ENCODE assay signal across 9 cellular contexts in the genomic region with DNA sequence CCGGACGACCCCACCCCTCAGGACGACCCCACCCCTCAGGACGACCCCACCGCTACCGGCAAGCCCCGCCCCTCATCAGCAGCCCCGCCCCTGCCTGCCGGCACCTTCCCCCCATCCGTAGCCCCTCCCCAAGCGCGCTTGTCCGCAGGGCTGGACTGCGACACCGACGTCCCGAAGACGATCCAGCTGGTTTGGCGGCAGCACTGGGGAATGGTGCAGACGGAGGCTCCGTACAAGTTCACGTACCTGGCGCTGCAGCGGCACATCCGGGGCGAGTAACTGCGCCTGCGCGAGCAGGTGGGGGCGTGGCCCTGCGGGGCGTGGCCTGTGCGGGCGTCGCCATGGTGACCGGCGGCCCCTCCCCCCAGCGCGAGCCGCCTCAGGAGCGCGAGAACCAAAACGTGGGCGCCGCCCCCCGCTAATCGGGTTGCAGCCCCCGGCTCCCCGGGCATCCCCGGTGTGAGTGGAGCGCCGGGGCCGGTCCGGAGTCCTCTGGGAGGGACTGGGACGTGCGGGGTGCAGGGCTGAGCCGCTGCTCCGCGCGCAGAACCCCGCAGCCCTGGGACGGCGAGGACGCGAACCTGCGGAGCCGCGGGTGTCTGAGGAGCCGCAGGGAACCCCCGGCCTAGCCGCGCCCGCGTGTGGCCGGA. TPM values are rescaled to one million over a fixed set of nuclear protein-coding genes. Genes with fewer than 3 reads are reported as not detected.
A peak's percentile ranks its signal among the peaks of the same experiment; 100 is the strongest.
DNase-seq lines count a peak whose midpoint lies in the region; ATAC-seq and TF ChIP-seq lines count a peak whose summit lies in the region.
"Had no signal": no experiment of that assay in that cellular context is flagged by ENCODE, and none has a peak within 500 bp of the region (broad histone marks: within the 10 kb centered on the region; RNA-seq: fewer than 3 reads in every experiment).

No MANE protein-coding gene starts in this region.

- H3K36me3 ChIP-seq in OCI-LY3 (replicated peaks; ENCODE audit: low read depth, low read length): no peaks in the 10 kb centered on the region
- H3K36me3 ChIP-seq in esophagus squamous epithelium: no peaks in the 10 kb centered on the region

- no peak overlapping the region for H3K9ac ChIP-seq in OCI-LY3 (ENCODE audit: low read length)

- TF ChIP-seq CTCF in OCI-LY3 (IDR thresholded peaks at IDR 0.05; ENCODE audit: low read depth, low read length): no peak
- no peak for TF ChIP-seq CTCF in esophagus squamous epithelium (IDR thresholded peaks at IDR 0.05)

- H3K4me1 ChIP-seq in OCI-LY3 (ENCODE audit: low read length): peaks cover 15% of the 10 kb centered on the region
- peaks cover 22 to 58% (median 23%) of the 10 kb centered on the region in 3 donors for H3K4me1 ChIP-seq in esophagus squamous epithelium

- peak overlapping the region; percentile 79 for H3K27ac Mint-ChIP-seq in activated T-cell treated with anti-CD3 and anti-CD28 coated beads, Interleukin-2, amount 50 U/mL, for 24 hours
- H3K27ac Mint-ChIP-seq in natural killer cell treated with Interleukin-12 subunit alpha and Interleukin-12 subunit beta and Interleukin-15 and Interleukin-18, amount 100 ng/mL, for 72 hours: no peak overlapping the region
- H3K27ac Mint-ChIP-seq in stimulated activated naive B cell treated with anti-CD40 and anti-IgM and Interleukin-4, amounts not matched to agents 10 μg/mL and 1 μg/mL and 100 μg/mL, for 72 hours: peak overlapping the region; percentile 89

- peak in 1 of 4 donors; percentile 49 for TF ChIP-seq POLR2A in esophagus squamous epithelium (IDR thresholded peaks at IDR 0.05)

- WGBS in esophagus squamous epithelium, 2 donors: 8% methylated on average over 8 of the region's 75 CpGs; no CpG with 5 or more reads in 1 of the 2 donors

- DNase-seq in NCI-H187 (lab: John Stamatoyannopoulos, UW) (peak; percentile 81 to 83), NCI-H187 treated with DMSO at 0.1 percent for 48 hours (lab: John Stamatoyannopoulos, UW) (no peak), esophagus squamous epithelium (lab: John Stamatoyannopoulos, UW) (no peak)
- DNase-seq in activated T-cell treated with anti-CD3 and anti-CD28 coated beads, Interleukin-2, amount 50 U/mL, for 24 hours: peak; percentile 96
- DNase-seq in natural killer cell treated with Interleukin-12 subunit alpha and Interleukin-12 subunit beta and Interleukin-15 and Interleukin-18, amount 100 ng/mL, for 72 hours (ENCODE audit: low spot score): peak; percentile 90
- DNase-seq in stimulated activated naive B cell treated with anti-CD40 and anti-IgM and Interleukin-4, amounts not matched to agents 10 μg/mL and 1 μg/mL and 100 μg/mL, for 72 hours: peak; percentile 86
- DNase-seq: DND-41 had no signal

- ATAC-seq in HG03342 (IDR thresholded peaks at IDR 0.05; ENCODE audit: unreplicated experiment): peak; percentile 45
- peak; percentile 68 to 83 for ATAC-seq in natural killer cell treated with Interleukin-12 subunit alpha and Interleukin-12 subunit beta and Interleukin-15 and Interleukin-18, amount 100 ng/mL, for 72 hours
- ATAC-seq in stimulated activated naive B cell treated with anti-CD40 and anti-IgM and Interleukin-4, amounts not matched to agents 10 μg/mL and 1 μg/mL and 100 μg/mL, for 72 hours (replicated peaks): peak; percentile 45 to 66

- no peak overlapping the region for H3K4me2 ChIP-seq in OCI-LY3 (ENCODE audit: low read length)

- intact Hi-C loops in esophagus squamous epithelium (cut with DNase I): no loop called here

- H3K9me3 ChIP-seq in OCI-LY3 (ENCODE audit: insufficient read depth, low read length): no peaks in the 10 kb centered on the region
- H3K9me3 ChIP-seq in esophagus squamous epithelium: no peaks in the 10 kb centered on the region

- H3K9me3 Mint-ChIP-seq in activated T-cell treated with anti-CD3 and anti-CD28 coated beads, Interleukin-2, amount 50 U/mL, for 24 hours: no peaks in the 10 kb centered on the region
- no peaks in the 10 kb centered on the region for H3K9me3 Mint-ChIP-seq in natural killer cell treated with Interleukin-12 subunit alpha and Interleukin-12 subunit beta and Interleukin-15 and Interleukin-18, amount 100 ng/mL, for 72 hours
- no peaks in the 10 kb centered on the region for H3K9me3 Mint-ChIP-seq in stimulated activated naive B cell treated with anti-CD40 and anti-IgM and Interleukin-4, amounts not matched to agents 10 μg/mL and 1 μg/mL and 100 μg/mL, for 72 hours

- H4K20me1 ChIP-seq in OCI-LY3 (ENCODE audit: insufficient read depth, low read length): no peaks in the 10 kb centered on the region

- no peak overlapping the region for H2AFZ ChIP-seq in OCI-LY3 (ENCODE audit: low read depth, low read length)

- H3K4me3 Mint-ChIP-seq in activated T-cell treated with anti-CD3 and anti-CD28 coated beads, Interleukin-2, amount 50 U/mL, for 24 hours: peak overlapping the region; percentile 75
- H3K4me3 Mint-ChIP-seq in natural killer cell treated with Interleukin-12 subunit alpha and Interleukin-12 subunit beta and Interleukin-15 and Interleukin-18, amount 100 ng/mL, for 72 hours: peak overlapping the region; percentile 34
- H3K4me3 Mint-ChIP-seq in stimulated activated naive B cell treated with anti-CD40 and anti-IgM and Interleukin-4, amounts not matched to agents 10 μg/mL and 1 μg/mL and 100 μg/mL, for 72 hours: peak overlapping the region; percentile 84 to 87

- H3K36me3 Mint-ChIP-seq in activated T-cell treated with anti-CD3 and anti-CD28 coated beads, Interleukin-2, amount 50 U/mL, for 24 hours (ENCODE audit: low read depth): peaks cover 1% of the 10 kb centered on the region
- H3K36me3 Mint-ChIP-seq in natural killer cell treated with Interleukin-12 subunit alpha and Interleukin-12 subunit beta and Interleukin-15 and Interleukin-18, amount 100 ng/mL, for 72 hours: no peaks in the 10 kb centered on the region
- H3K36me3 Mint-ChIP-seq in stimulated activated naive B cell treated with anti-CD40 and anti-IgM and Interleukin-4, amounts not matched to agents 10 μg/mL and 1 μg/mL and 100 μg/mL, for 72 hours: peaks cover 7 to 12% of the 10 kb centered on the region in 2 donors

- peaks cover 11% of the 10 kb centered on the region; the same call in 1 of the 2 replicates for H3K27me3 ChIP-seq in OCI-LY3 (ENCODE audit: low read depth, low read length)
- peaks cover 0 to 89% (median 8%) of the 10 kb centered on the region in 4 donors for H3K27me3 ChIP-seq in esophagus squamous epithelium

- H3K4me3 ChIP-seq in OCI-LY3 (ENCODE audit: low read length) (peak overlapping the region; percentile 62; the same call in 1 of the 2 replicates), esophagus squamous epithelium (peak overlapping the region; percentile 29 to 70 (median 48))

- H3K79me2 ChIP-seq in OCI-LY3 (ENCODE audit: low read length): no peaks in the 10 kb centered on the region

- H3K4me1 Mint-ChIP-seq in activated T-cell treated with anti-CD3 and anti-CD28 coated beads, Interleukin-2, amount 50 U/mL, for 24 hours (ENCODE audit: low read depth): peaks cover 23% of the 10 kb centered on the region
- peaks cover 7 to 9% of the 10 kb centered on the region in 2 donors for H3K4me1 Mint-ChIP-seq in natural killer cell treated with Interleukin-12 subunit alpha and Interleukin-12 subunit beta and Interleukin-15 and Interleukin-18, amount 100 ng/mL, for 72 hours (ENCODE audit: low read depth in 2 of 2)
- H3K4me1 Mint-ChIP-seq in stimulated activated naive B cell treated with anti-CD40 and anti-IgM and Interleukin-4, amounts not matched to agents 10 μg/mL and 1 μg/mL and 100 μg/mL, for 72 hours: peaks cover 28 to 40% of the 10 kb centered on the region in 2 donors

- peaks cover 10% of the 10 kb centered on the region for H3K27me3 Mint-ChIP-seq in activated T-cell treated with anti-CD3 and anti-CD28 coated beads, Interleukin-2, amount 50 U/mL, for 24 hours
- H3K27me3 Mint-ChIP-seq in natural killer cell treated with Interleukin-12 subunit alpha and Interleukin-12 subunit beta and Interleukin-15 and Interleukin-18, amount 100 ng/mL, for 72 hours: no peaks in the 10 kb centered on the region
- peaks cover 0 to 7% of the 10 kb centered on the region in 2 donors for H3K27me3 Mint-ChIP-seq in stimulated activated naive B cell treated with anti-CD40 and anti-IgM and Interleukin-4, amounts not matched to agents 10 μg/mL and 1 μg/mL and 100 μg/mL, for 72 hours

- H3K27ac ChIP-seq in OCI-LY3 (ENCODE audit: low read length) (no peak overlapping the region), esophagus squamous epithelium (peak overlapping the region; percentile 78 to 89 (median 82))

RNA-seq across cellular contexts. Expression of a gene that starts 4.9 kb away (rescaled TPM):
- total RNA-seq in esophagus squamous epithelium: 10 to 100 TPM; 11.8 to 25.3 (median 12.3) TPM
- not detected for total RNA-seq in natural killer cell treated with Interleukin-12 subunit alpha and Interleukin-12 subunit beta and Interleukin-15 and Interleukin-18, amount 100 ng/mL, for 72 hours

RNA-seq across cellular contexts. Expression of a gene that starts 46.7 kb away (rescaled TPM):
- total RNA-seq in esophagus squamous epithelium: 10 to 100 TPM in 3 of 4 donors, 1 to 10 TPM in 1; 6.9 to 19.6 (median 14.7) TPM
- total RNA-seq in natural killer cell treated with Interleukin-12 subunit alpha and Interleukin-12 subunit beta and Interleukin-15 and Interleukin-18, amount 100 ng/mL, for 72 hours: 10 to 100 TPM; 18.6 to 37.1 TPM

RNA-seq across cellular contexts. Expression of a gene that starts 49.3 kb away (rescaled TPM):
- 10 to 100 TPM; 20.0 to 35.8 (median 32.0) TPM for total RNA-seq in esophagus squamous epithelium
- 1 to 10 TPM; 9.3 to 9.4 TPM for total RNA-seq in natural killer cell treated with Interleukin-12 subunit alpha and Interleukin-12 subunit beta and Interleukin-15 and Interleukin-18, amount 100 ng/mL, for 72 hours

RNA-seq across cellular contexts. Expression of a gene that starts 55.9 kb away (rescaled TPM):
- total RNA-seq in esophagus squamous epithelium: 10 to 100 TPM in 2 of 4 donors, 1 to 10 TPM in 2; 7.2 to 44.3 (median 10.3) TPM
- total RNA-seq in natural killer cell treated with Interleukin-12 subunit alpha and Interleukin-12 subunit beta and Interleukin-15 and Interleukin-18, amount 100 ng/mL, for 72 hours: 10 to 100 TPM; 15.2 to 44.3 TPM

Comparison
In these comparisons a context has a peak if more than half of its experiments do, and no peak if none do; other contexts are left out.
1. DNase-seq: peak in NCI-H187 (2 of 2), activated T-cell treated with anti-CD3 and anti-CD28 coated beads, Interleukin-2, amount 50 U/mL, for 24 hours (single experiment), natural killer cell treated with Interleukin-12 subunit alpha and Interleukin-12 subunit beta and Interleukin-15 and Interleukin-18, amount 100 ng/mL, for 72 hours (single experiment) and stimulated activated naive B cell treated with anti-CD40 and anti-IgM and Interleukin-4, amounts not matched to agents 10 μg/mL and 1 μg/mL and 100 μg/mL, for 72 hours (single experiment); none in NCI-H187 treated with DMSO at 0.1 percent for 48 hours (single experiment) and esophagus squamous epithelium (single experiment).
2. H3K27ac Mint-ChIP-seq: peak in activated T-cell treated with anti-CD3 and anti-CD28 coated beads, Interleukin-2, amount 50 U/mL, for 24 hours (single experiment) and stimulated activated naive B cell treated with anti-CD40 and anti-IgM and Interleukin-4, amounts not matched to agents 10 μg/mL and 1 μg/mL and 100 μg/mL, for 72 hours (single experiment); none in natural killer cell treated with Interleukin-12 subunit alpha and Interleukin-12 subunit beta and Interleukin-15 and Interleukin-18, amount 100 ng/mL, for 72 hours (0 of 2).
3. H3K4me3 Mint-ChIP-seq: peak in every context shown above with its lines; median percentile 86 in stimulated activated naive B cell treated with anti-CD40 and anti-IgM and Interleukin-4, amounts not matched to agents 10 μg/mL and 1 μg/mL and 100 μg/mL, for 72 hours; 75 in activated T-cell treated with anti-CD3 and anti-CD28 coated beads, Interleukin-2, amount 50 U/mL, for 24 hours; 34 in natural killer cell treated with Interleukin-12 subunit alpha and Interleukin-12 subunit beta and Interleukin-15 and Interleukin-18, amount 100 ng/mL, for 72 hours.
4. RNA of a gene that starts 4.9 kb away (total RNA-seq): 11.8 to 25.3 TPM in esophagus squamous epithelium; not detected in natural killer cell treated with Interleukin-12 subunit alpha and Interleukin-12 subunit beta and Interleukin-15 and Interleukin-18, amount 100 ng/mL, for 72 hours; every median in the first group is over 10 times any median in the second.
5. Peak in every context shown above with its lines, with median percentiles within 50 percentile points of each other: ATAC-seq.